24 cellular contexts compared by ENCODE assay signal in genomic region chr6:16594849-16595248, GRCh38.
"Had no signal": no experiment of that assay in that cellular context is flagged by ENCODE, and none has a peak within 500 bp of the region (broad histone marks: within the 10 kb centered on the region; RNA-seq: fewer than 3 reads in every experiment).

No MANE protein-coding gene starts in this region.

- FAIRE-seq: endometrium had no signal

- H3K9me3 Mint-ChIP-seq: activated naive CD4-positive, alpha-beta T cell treated with anti-CD3 and anti-CD28 coated beads, Interleukin-2, amount 10 ng/mL, durations not matched to agents 7 days and 5 days; central memory CD8-positive, alpha-beta T cell; stimulated activated naive CD8-positive, alpha-beta T cell treated with anti-CD3 and anti-CD28 coated beads, Interleukin-15, amount 100 ng/mL, for 72 hours had no signal

- H3K4me3 ChIP-seq: colonic mucosa, lower lobe of right lung, suprapubic skin, transverse colon, vagina had no signal

- H3K4me3 Mint-ChIP-seq: activated CD4-positive, alpha-beta T cell treated with anti-CD3 and anti-CD28 coated beads, Interleukin-2, amount 10 ng/mL, durations not matched to agents 7 days and 5 days; activated CD8-positive, alpha-beta T cell treated with anti-CD3 and anti-CD28 coated beads, Interleukin-2, amount 10 ng/mL, durations not matched to agents 7 days and 5 days; activated naive CD4-positive, alpha-beta T cell treated with anti-CD3 and anti-CD28 coated beads, Interleukin-2, amount 10 ng/mL, durations not matched to agents 7 days and 5 days; activated naive CD8-positive, alpha-beta T cell treated with anti-CD3 and anti-CD28 coated beads, Interleukin-2, amount 50 U/mL, for 24 hours; brain; central memory CD8-positive, alpha-beta T cell; stimulated activated naive CD8-positive, alpha-beta T cell treated with anti-CD3 and anti-CD28 coated beads, Interleukin-15, amount 100 ng/mL, for 72 hours had no signal

- DNase-seq: activated CD4-positive, alpha-beta T cell treated with anti-CD3 and anti-CD28 coated beads, Interleukin-2, amount 10 ng/mL, durations not matched to agents 7 days and 5 days; activated CD8-positive, alpha-beta T cell treated with anti-CD3 and anti-CD28 coated beads, Interleukin-2, amount 10 ng/mL, durations not matched to agents 7 days and 5 days; activated effector memory CD4-positive, alpha-beta T cell treated with Interleukin-2 at 50 U/mL for 16 hours; activated naive CD4-positive, alpha-beta T cell treated with anti-CD3 and anti-CD28 coated beads, Interleukin-2, amount 10 ng/mL, durations not matched to agents 7 days and 5 days; activated naive CD8-positive, alpha-beta T cell treated with anti-CD3 and anti-CD28 coated beads, Interleukin-2, amount 50 U/mL, for 24 hours; activated T-cell treated with anti-CD3 and anti-CD28 coated beads, Interleukin-2, amount 50 U/mL, for 48 hours; anterior cingulate cortex; colonic mucosa; erythroblast; foreskin melanocyte; glutamatergic neuron; hypothalamus; islet precursor cell; lower lobe of right lung; midbrain; stimulated activated CD4-positive, alpha-beta T cell treated with anti-CD3 and anti-CD28 coated beads, Interleukin-2, amount 100 ng/mL, for 24 hours; stimulated activated naive CD8-positive, alpha-beta T cell treated with anti-CD3 and anti-CD28 coated beads, Interleukin-15, amount 100 ng/mL, for 72 hours; T-helper 9 cell; transverse colon had no signal

- H3K27me3 Mint-ChIP-seq: activated CD4-positive, alpha-beta T cell treated with anti-CD3 and anti-CD28 coated beads, Interleukin-2, amount 10 ng/mL, durations not matched to agents 7 days and 5 days; activated naive CD4-positive, alpha-beta T cell treated with anti-CD3 and anti-CD28 coated beads, Interleukin-2, amount 10 ng/mL, durations not matched to agents 7 days and 5 days; activated naive CD8-positive, alpha-beta T cell treated with anti-CD3 and anti-CD28 coated beads, Interleukin-2, amount 50 U/mL, for 24 hours; brain; central memory CD8-positive, alpha-beta T cell; stimulated activated naive CD8-positive, alpha-beta T cell treated with anti-CD3 and anti-CD28 coated beads, Interleukin-15, amount 100 ng/mL, for 72 hours had no signal

- H3K27ac ChIP-seq: colonic mucosa, lower lobe of right lung, suprapubic skin, transverse colon, vagina had no signal

- H3K27ac Mint-ChIP-seq: activated CD4-positive, alpha-beta T cell treated with anti-CD3 and anti-CD28 coated beads, Interleukin-2, amount 10 ng/mL, durations not matched to agents 7 days and 5 days; activated CD8-positive, alpha-beta T cell treated with anti-CD3 and anti-CD28 coated beads, Interleukin-2, amount 10 ng/mL, durations not matched to agents 7 days and 5 days; activated naive CD4-positive, alpha-beta T cell treated with anti-CD3 and anti-CD28 coated beads, Interleukin-2, amount 10 ng/mL, durations not matched to agents 7 days and 5 days; activated naive CD8-positive, alpha-beta T cell treated with anti-CD3 and anti-CD28 coated beads, Interleukin-2, amount 50 U/mL, for 24 hours; stimulated activated naive CD8-positive, alpha-beta T cell treated with anti-CD3 and anti-CD28 coated beads, Interleukin-15, amount 100 ng/mL, for 72 hours had no signal

- ATAC-seq: activated CD8-positive, alpha-beta T cell treated with anti-CD3 and anti-CD28 coated beads, Interleukin-2, amount 10 ng/mL, durations not matched to agents 7 days and 5 days; activated naive CD8-positive, alpha-beta T cell treated with anti-CD3 and anti-CD28 coated beads, Interleukin-2, amount 50 U/mL, for 24 hours; stimulated activated naive CD8-positive, alpha-beta T cell treated with anti-CD3 and anti-CD28 coated beads, Interleukin-15, amount 100 ng/mL, for 72 hours had no signal
